21 cellular contexts compared by ENCODE assay signal in genomic region chr22:50625131-50625567, GRCh38. TPM values are rescaled to one million over a fixed set of nuclear protein-coding genes. Genes with fewer than 3 reads are reported as not detected.
A peak's percentile ranks its signal among the peaks of the same experiment; 100 is the strongest.
DNase-seq lines count a peak whose midpoint lies in the region; ATAC-seq and TF ChIP-seq lines count a peak whose summit lies in the region.
"Had no signal": no experiment of that assay in that cellular context is flagged by ENCODE, and none has a peak within 500 bp of the region (broad histone marks: within the 10 kb centered on the region; RNA-seq: fewer than 3 reads in every experiment).

No MANE protein-coding gene starts in this region.

- H3K9me3 ChIP-seq in transverse colon (no peaks in the 10 kb centered on the region), MG63 (no peaks in the 10 kb centered on the region)
- H3K9me3 ChIP-seq: BE2C had no signal

- peaks cover 52% of the 10 kb centered on the region for H3K4me1 Mint-ChIP-seq in activated naive CD4-positive, alpha-beta T cell treated with anti-CD3 and anti-CD28 coated beads, Interleukin-2, amount 10 ng/mL, durations not matched to agents 7 days and 5 days
- peaks cover 35 to 39% of the 10 kb centered on the region in 2 donors for H3K4me1 Mint-ChIP-seq in natural killer cell treated with Interleukin-12 subunit alpha and Interleukin-12 subunit beta and Interleukin-15 and Interleukin-18, amount 100 ng/mL, for 72 hours (ENCODE audit: low read depth in 2 of 2)

- no peak overlapping the region for H3K4me3 Mint-ChIP-seq in activated naive CD4-positive, alpha-beta T cell treated with anti-CD3 and anti-CD28 coated beads, Interleukin-2, amount 10 ng/mL, durations not matched to agents 7 days and 5 days
- no peak overlapping the region for H3K4me3 Mint-ChIP-seq in natural killer cell treated with Interleukin-12 subunit alpha and Interleukin-12 subunit beta and Interleukin-15 and Interleukin-18, amount 100 ng/mL, for 72 hours
- H3K4me3 Mint-ChIP-seq: GM23338, HFFc6 had no signal

- no peaks in the 10 kb centered on the region for H3K9me3 Mint-ChIP-seq in activated naive CD4-positive, alpha-beta T cell treated with anti-CD3 and anti-CD28 coated beads, Interleukin-2, amount 10 ng/mL, durations not matched to agents 7 days and 5 days
- no peaks in the 10 kb centered on the region for H3K9me3 Mint-ChIP-seq in natural killer cell treated with Interleukin-12 subunit alpha and Interleukin-12 subunit beta and Interleukin-15 and Interleukin-18, amount 100 ng/mL, for 72 hours
- H3K9me3 Mint-ChIP-seq: GM23338, HFFc6 had no signal

- no peak for TF ChIP-seq CTCF in transverse colon (IDR thresholded peaks at IDR 0.05)

- WGBS in transverse colon (ENCODE audit: low coverage in 1 of 2), 2 donors = 60% methylated on average over 14 of the region's 14 CpGs; no CpG with 5 or more reads in 1 of the 2 donors

- peaks cover 10 to 43% (median 40%) of the 10 kb centered on the region in 4 donors for H3K4me1 ChIP-seq in transverse colon

- TF ChIP-seq EP300 in transverse colon (IDR thresholded peaks at IDR 0.05; ENCODE audit: low read depth) = no peak

- H3K36me3 Mint-ChIP-seq in activated naive CD4-positive, alpha-beta T cell treated with anti-CD3 and anti-CD28 coated beads, Interleukin-2, amount 10 ng/mL, durations not matched to agents 7 days and 5 days = peaks cover 9% of the 10 kb centered on the region
- H3K36me3 Mint-ChIP-seq in natural killer cell treated with Interleukin-12 subunit alpha and Interleukin-12 subunit beta and Interleukin-15 and Interleukin-18, amount 100 ng/mL, for 72 hours = no peaks in the 10 kb centered on the region

- CTCF ChIA-PET in activated naive CD4-positive, alpha-beta T cell treated with anti-CD3 and anti-CD28 coated beads, Interleukin-2, amount 10 ng/mL, durations not matched to agents 7 days and 5 days (lab: Charles Lee) = no interaction called here

- peaks cover 15% of the 10 kb centered on the region for H3K27me3 Mint-ChIP-seq in activated naive CD4-positive, alpha-beta T cell treated with anti-CD3 and anti-CD28 coated beads, Interleukin-2, amount 10 ng/mL, durations not matched to agents 7 days and 5 days
- no peaks in the 10 kb centered on the region for H3K27me3 Mint-ChIP-seq in natural killer cell treated with Interleukin-12 subunit alpha and Interleukin-12 subunit beta and Interleukin-15 and Interleukin-18, amount 100 ng/mL, for 72 hours
- H3K27me3 Mint-ChIP-seq: CD8-positive, alpha-beta memory T cell had no signal

- H3K4me3 ChIP-seq in transverse colon (no peak overlapping the region), MG63 (no peak overlapping the region)
- H3K4me3 ChIP-seq: GM23338 had no signal

- no peaks in the 10 kb centered on the region for H3K27me3 ChIP-seq in transverse colon
- H3K27me3 ChIP-seq in MG63 = peaks cover 5% of the 10 kb centered on the region

- TF ChIP-seq POLR2A in transverse colon (IDR thresholded peaks at IDR 0.05) = no peak

- peak overlapping the region; percentile 33 for H3K27ac Mint-ChIP-seq in activated naive CD4-positive, alpha-beta T cell treated with anti-CD3 and anti-CD28 coated beads, Interleukin-2, amount 10 ng/mL, durations not matched to agents 7 days and 5 days
- no peak overlapping the region for H3K27ac Mint-ChIP-seq in natural killer cell treated with Interleukin-12 subunit alpha and Interleukin-12 subunit beta and Interleukin-15 and Interleukin-18, amount 100 ng/mL, for 72 hours
- H3K27ac Mint-ChIP-seq: GM23338, HFFc6 had no signal

- in situ Hi-C loops in transverse colon (cut with MboI; ENCODE audit: low pct_ligation_motif_present in 1 of 4, low pct_unique_long_range_greater_than_20kb in 1 of 4, low sequenced_read_pairs in 3 of 4) = no loop called here

- no peak for DNase-seq in activated naive CD4-positive, alpha-beta T cell treated with anti-CD3 and anti-CD28 coated beads, Interleukin-2, amount 10 ng/mL, durations not matched to agents 7 days and 5 days
- no peak for DNase-seq in activated naive CD4-positive, alpha-beta T cell treated with anti-CD3 and anti-CD28 coated beads, Interleukin-2, amount 50 U/mL, for 16 hours
- DNase-seq in NCI-H69 (lab: John Stamatoyannopoulos, UW) = peak; percentile 24
- DNase-seq in islet precursor cell = peak; percentile 49
- DNase-seq in transverse colon = peak; percentile 15
- DNase-seq in MG63 = no peak
- DNase-seq in natural killer cell treated with Interleukin-12 subunit alpha and Interleukin-12 subunit beta and Interleukin-15 and Interleukin-18, amount 100 ng/mL, for 72 hours (ENCODE audit: low spot score) = no peak
- DNase-seq: ACHN; BE2C; CD8-positive, alpha-beta memory T cell; DND-41; GDM1; HFFc6; MM.1S; NCI-H1105; NCI-H187; NCI-H446; NCI-H774; SHP77 had no signal

- H3K36me3 ChIP-seq in transverse colon = no peaks in the 10 kb centered on the region
- no peaks in the 10 kb centered on the region for H3K36me3 ChIP-seq in MG63
- H3K36me3 ChIP-seq: BE2C had no signal

- intact Hi-C loops in transverse colon (cut with DNase I; ENCODE audit: low total_unique reads) = no loop called here

- H3K27ac ChIP-seq in transverse colon = no peak overlapping the region
- H3K27ac ChIP-seq: KMS-11 had no signal

- ATAC-seq in natural killer cell treated with Interleukin-12 subunit alpha and Interleukin-12 subunit beta and Interleukin-15 and Interleukin-18, amount 100 ng/mL, for 72 hours = no peak
- ATAC-seq: GM23338 had no signal

RNA-seq across cellular contexts. Expression of gene ARSA, which starts 2.8 kb away (rescaled TPM):
- total RNA-seq in transverse colon = 100 to 1,000 TPM in 2 of 4 donors, 10 to 100 TPM in 2; 81.2 to 253 (median 99.1) TPM
- total RNA-seq in MG63 (2014; rRNA removed; shearing (Covaris generic); ENCODE audit: low replicate concordance) = 9.8 and 16.0 TPM in 2 replicates
- 10 to 100 TPM; 35.7 to 38.9 TPM for total RNA-seq in natural killer cell treated with Interleukin-12 subunit alpha and Interleukin-12 subunit beta and Interleukin-15 and Interleukin-18, amount 100 ng/mL, for 72 hours

RNA-seq across cellular contexts. Expression of gene MAPK8IP2, which starts 24.6 kb away (rescaled TPM):
- total RNA-seq in transverse colon = 1 to 10 TPM; 1.1 to 3.4 (median 1.8) TPM
- total RNA-seq in MG63 (2014; rRNA removed; shearing (Covaris generic); ENCODE audit: low replicate concordance) = 2.2 TPM in 1 of 2 replicates, not detected in the other
- total RNA-seq in natural killer cell treated with Interleukin-12 subunit alpha and Interleukin-12 subunit beta and Interleukin-15 and Interleukin-18, amount 100 ng/mL, for 72 hours = under 1 TPM; 0.08 to 0.21 TPM

RNA-seq across cellular contexts. Expression of gene CHKB, which starts 42.5 kb away (rescaled TPM):
- total RNA-seq in transverse colon = 100 to 1,000 TPM in 1 of 4 donors, 10 to 100 TPM in 3; 74.8 to 232 (median 86.1) TPM
- total RNA-seq in MG63 (2014; rRNA removed; shearing (Covaris generic); ENCODE audit: low replicate concordance) = 1.3 and 5.5 TPM in 2 replicates
- 100 to 1,000 TPM; 120 to 130 TPM for total RNA-seq in natural killer cell treated with Interleukin-12 subunit alpha and Interleukin-12 subunit beta and Interleukin-15 and Interleukin-18, amount 100 ng/mL, for 72 hours

RNA-seq across cellular contexts. Expression of gene CPT1B, which starts 46.9 kb away (rescaled TPM):
- total RNA-seq in transverse colon = 100 to 1,000 TPM in 1 of 4 donors, 10 to 100 TPM in 3; 34.2 to 111 (median 37.6) TPM
- total RNA-seq in MG63 (2014; rRNA removed; shearing (Covaris generic); ENCODE audit: low replicate concordance) = 4.4 and 9.9 TPM in 2 replicates
- total RNA-seq in natural killer cell treated with Interleukin-12 subunit alpha and Interleukin-12 subunit beta and Interleukin-15 and Interleukin-18, amount 100 ng/mL, for 72 hours = 100 to 1,000 TPM in 1 of 2 donors, 10 to 100 TPM in 1; 40.3 to 102 TPM

RNA-seq across cellular contexts. Expression of gene SHANK3, which starts 47.5 kb away (rescaled TPM):
- 10 to 100 TPM in 1 of 4 donors, 1 to 10 TPM in 3; 2.7 to 30.3 (median 6.3) TPM for total RNA-seq in transverse colon
- 1.3 and 2.6 TPM in 2 replicates for total RNA-seq in MG63 (2014; rRNA removed; shearing (Covaris generic); ENCODE audit: low replicate concordance)
- total RNA-seq in natural killer cell treated with Interleukin-12 subunit alpha and Interleukin-12 subunit beta and Interleukin-15 and Interleukin-18, amount 100 ng/mL, for 72 hours = not detected

Comparison
In these comparisons a context has a peak if more than half of its experiments do, and no peak if none do; other contexts are left out.
1. DNase-seq: peak in NCI-H69 (single experiment), islet precursor cell (single experiment) and transverse colon (single experiment); none in activated naive CD4-positive, alpha-beta T cell treated with anti-CD3 and anti-CD28 coated beads, Interleukin-2, amount 10 ng/mL, durations not matched to agents 7 days and 5 days (single experiment), activated naive CD4-positive, alpha-beta T cell treated with anti-CD3 and anti-CD28 coated beads, Interleukin-2, amount 50 U/mL, for 16 hours (single experiment), MG63 (single experiment) and natural killer cell treated with Interleukin-12 subunit alpha and Interleukin-12 subunit beta and Interleukin-15 and Interleukin-18, amount 100 ng/mL, for 72 hours (single experiment).
2. RNA of gene CHKB, which starts 42.5 kb away (total RNA-seq): 120 to 130 TPM in natural killer cell treated with Interleukin-12 subunit alpha and Interleukin-12 subunit beta and Interleukin-15 and Interleukin-18, amount 100 ng/mL, for 72 hours and 74.8 to 232 TPM in transverse colon; 1.3 to 5.5 TPM in MG63; every median in the first group is over 10 times any median in the second.